In the genomic region with DNA sequence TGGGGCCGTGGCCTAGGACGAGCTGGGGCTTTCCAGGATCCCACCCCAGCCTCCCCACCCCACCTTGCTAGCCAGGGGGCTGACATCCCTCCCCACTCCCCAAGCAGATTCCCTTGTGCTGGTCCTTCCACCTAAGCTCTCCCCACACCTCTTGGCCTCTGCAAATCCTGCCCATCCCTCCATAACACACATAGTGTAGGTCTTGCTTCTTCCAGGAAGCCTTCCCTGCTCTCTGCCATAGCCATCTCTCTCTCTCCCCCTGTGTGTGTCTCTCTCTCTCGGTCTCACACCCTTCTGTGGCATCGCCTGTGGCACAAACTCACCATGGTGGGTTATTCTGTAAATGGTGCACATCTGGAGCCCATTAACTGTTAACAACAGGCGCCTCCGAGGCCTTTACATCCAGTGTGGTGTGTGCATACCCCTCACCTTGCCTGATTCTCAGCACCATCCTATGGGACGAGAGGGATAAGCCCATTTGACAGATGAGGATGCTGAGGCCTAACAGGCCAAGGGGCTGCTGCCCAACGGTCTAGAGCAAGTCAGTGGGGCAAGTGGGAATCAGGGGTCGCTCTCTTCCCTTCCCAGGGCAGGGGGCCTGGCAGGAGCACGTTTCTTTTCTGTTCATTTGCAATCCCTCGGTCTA, we compare ENCODE assay signal across 15 cellular contexts. TPM values are rescaled to one million over a fixed set of nuclear protein-coding genes. Genes with fewer than 3 reads are reported as not detected.
DNase-seq lines count a peak whose midpoint lies in the region; ATAC-seq and TF ChIP-seq lines count a peak whose summit lies in the region.
"Had no signal": no experiment of that assay in that cellular context is flagged by ENCODE, and none has a peak within 500 bp of the region (broad histone marks: within the 10 kb centered on the region; RNA-seq: fewer than 3 reads in every experiment).

No MANE protein-coding gene starts in this region.

- no peaks in the 10 kb centered on the region for H3K9me3 Mint-ChIP-seq in Calu3 (ENCODE audit: low read depth, unreplicated experiment)
- H3K9me3 Mint-ChIP-seq in activated CD4-positive, alpha-beta T cell treated with anti-CD3 and anti-CD28 coated beads for 36 hours (ENCODE audit: low read depth): no peaks in the 10 kb centered on the region
- H3K9me3 Mint-ChIP-seq: naive thymus-derived CD8-positive, alpha-beta T cell had no signal

- H3K9me3 ChIP-seq in SK-N-MC (ENCODE audit: low read depth, low read length): no peaks in the 10 kb centered on the region
- no peaks in the 10 kb centered on the region for H3K9me3 ChIP-seq in iPS-15b (ENCODE audit: control insufficient read depth, insufficient read depth, low read length)
- H3K9me3 ChIP-seq in skeletal muscle tissue (ENCODE audit: control insufficient read depth in 3 of 3, low read length in 3 of 3): no peaks in the 10 kb centered on the region

- H3K4me3 ChIP-seq in SK-N-MC (no peak overlapping the region), iPS-15b (ENCODE audit: low read depth, low read length) (peak overlapping the region; percentile 13), skeletal muscle tissue (ENCODE audit: low read length in 3 of 3) (no peak overlapping the region)

- H3K27me3 Mint-ChIP-seq in Calu3 (ENCODE audit: unreplicated experiment): peaks cover under 1% of the 10 kb centered on the region
- H3K27me3 Mint-ChIP-seq in activated CD4-positive, alpha-beta T cell treated with anti-CD3 and anti-CD28 coated beads for 36 hours: no peaks in the 10 kb centered on the region
- H3K27me3 Mint-ChIP-seq: naive thymus-derived CD8-positive, alpha-beta T cell had no signal

- no peak overlapping the region for H3K27ac ChIP-seq in SK-N-MC
- peak overlapping the region; percentile 32 for H3K27ac ChIP-seq in skeletal muscle tissue (ENCODE audit: low read depth, low read length)

- DNase-seq in Calu3 (no peak), SK-N-MC (ENCODE audit: low read depth, low spot score) (peak; percentile 24), H4 (ENCODE audit: low spot score) (no peak), SIG-M5 (lab: John Stamatoyannopoulos, UW) (no peak), SK-N-DZ (ENCODE audit: low spot score) (no peak)
- DNase-seq in activated CD4-positive, alpha-beta T cell treated with anti-CD3 and anti-CD28 coated beads for 36 hours: no peak
- DNase-seq: activated CD4-positive, alpha-beta T cell treated with anti-CD3 and anti-CD28 coated beads, Interleukin-2, amount 50 U/mL, for 4 hours; AML-193; central memory CD4-positive, alpha-beta T cell; DND-41; naive thymus-derived CD8-positive, alpha-beta T cell; NCI-H1694 had no signal

- H3K9ac ChIP-seq in SK-N-MC (ENCODE audit: insufficient read length) (no peak overlapping the region), iPS-15b (ENCODE audit: low read depth, low read length) (peak overlapping the region; percentile 54), skeletal muscle tissue (ENCODE audit: low read depth in 1 of 3, low read length in 3 of 3) (no peak overlapping the region)

- H3K4me1 ChIP-seq in iPS-15b (ENCODE audit: control insufficient read depth, insufficient read depth, low read length) (peaks cover 10% of the 10 kb centered on the region), skeletal muscle tissue (ENCODE audit: control insufficient read depth in 3 of 3, insufficient read depth in 3 of 3, low read length in 3 of 3) (peaks cover 19 to 26% (median 25%) of the 10 kb centered on the region in 3 donors)

- H3K4me3 Mint-ChIP-seq in Calu3 (ENCODE audit: low read depth, unreplicated experiment): no peak overlapping the region
- H3K4me3 Mint-ChIP-seq in activated CD4-positive, alpha-beta T cell treated with anti-CD3 and anti-CD28 coated beads for 36 hours: no peak overlapping the region
- H3K4me3 Mint-ChIP-seq: naive thymus-derived CD8-positive, alpha-beta T cell had no signal

- no TSS peak for BruUV-seq in Calu3 (replicated peaks; lab: Mats Ljungman, UMichigan)

- no peak for ATAC-seq in activated CD4-positive, alpha-beta T cell treated with anti-CD3 and anti-CD28 coated beads for 36 hours
- ATAC-seq: naive thymus-derived CD8-positive, alpha-beta T cell had no signal

- H3K27me3 ChIP-seq in iPS-15b (ENCODE audit: control insufficient read depth, insufficient read depth, low read length) (no peaks in the 10 kb centered on the region), skeletal muscle tissue (ENCODE audit: control insufficient read depth in 3 of 3, insufficient read depth in 3 of 3, low read length in 3 of 3) (peaks cover 0 to 4% (median 0%) of the 10 kb centered on the region in 3 donors)

- POLR2A ChIA-PET in activated CD4-positive, alpha-beta T cell treated with anti-CD3 and anti-CD28 coated beads for 36 hours (lab: Charles Lee): no interaction called here

- intact Hi-C loops in Calu3 (cut with micrococcal nuclease; ENCODE audit: unreplicated experiment): no loop called here
- intact Hi-C loops in activated CD4-positive, alpha-beta T cell treated with anti-CD3 and anti-CD28 coated beads for 36 hours (cut with DNase I, micrococcal nuclease): no loop called here

- H3K36me3 Mint-ChIP-seq in Calu3 (ENCODE audit: insufficient read depth, unreplicated experiment): peaks cover 13% of the 10 kb centered on the region
- H3K36me3 Mint-ChIP-seq in activated CD4-positive, alpha-beta T cell treated with anti-CD3 and anti-CD28 coated beads for 36 hours (ENCODE audit: low read depth): no peaks in the 10 kb centered on the region
- H3K36me3 Mint-ChIP-seq: naive thymus-derived CD8-positive, alpha-beta T cell had no signal

- H3K27ac Mint-ChIP-seq in Calu3 (ENCODE audit: unreplicated experiment): peak overlapping the region; percentile 64
- no peak overlapping the region for H3K27ac Mint-ChIP-seq in activated CD4-positive, alpha-beta T cell treated with anti-CD3 and anti-CD28 coated beads for 36 hours
- H3K27ac Mint-ChIP-seq: naive thymus-derived CD8-positive, alpha-beta T cell had no signal

- CTCF ChIA-PET in Calu3 (lab: Charles Lee): interaction anchor here (0.5 to 1.8 kb wide), 3 partner anchors 15 to 17 kb away, joined by 3 to 12 read pairs (median 4); no protein-coding TSS in a partner anchor
- CTCF ChIA-PET in activated CD4-positive, alpha-beta T cell treated with anti-CD3 and anti-CD28 coated beads for 36 hours (lab: Charles Lee): no interaction called here

- H3K36me3 ChIP-seq in SK-N-MC (ENCODE audit: insufficient read depth, low read length): no peaks in the 10 kb centered on the region
- H3K36me3 ChIP-seq in iPS-15b (ENCODE audit: control insufficient read depth, insufficient read depth, low read length): no peaks in the 10 kb centered on the region
- H3K36me3 ChIP-seq in skeletal muscle tissue (ENCODE audit: control insufficient read depth in 3 of 3, insufficient read depth in 3 of 3, low read length in 3 of 3): no peaks in the 10 kb centered on the region

- H3K4me1 Mint-ChIP-seq in Calu3 (ENCODE audit: low read depth, unreplicated experiment): peaks cover 18% of the 10 kb centered on the region
- no peaks in the 10 kb centered on the region for H3K4me1 Mint-ChIP-seq in activated CD4-positive, alpha-beta T cell treated with anti-CD3 and anti-CD28 coated beads for 36 hours

- no peak for TF ChIP-seq CTCF in Calu3 (IDR thresholded peaks at IDR 0.05; ENCODE audit: unreplicated experiment)

RNA-seq across cellular contexts. Expression of a gene that starts 22.2 kb away (rescaled TPM):
- total RNA-seq in Calu3 (2022): 54.2 and 58.3 TPM in 2 replicates
- total RNA-seq in skeletal muscle tissue: 8.9 TPM
- total RNA-seq in H4 (2014; rRNA removed; shearing (Covaris generic)): 15.8 and 21.7 TPM in 2 replicates
- total RNA-seq in activated CD4-positive, alpha-beta T cell treated with anti-CD3 and anti-CD28 coated beads for 36 hours: 10 to 100 TPM; 14.9 to 17.2 TPM
- polyA plus RNA-seq in SK-N-DZ (2014; cell fraction: cytosol; rRNA removed): 34.4 and 37.6 TPM in 2 replicates
- 139 and 169 TPM in 2 replicates for polyA plus RNA-seq in SK-N-DZ (2014; cell fraction: nucleus; rRNA removed)

RNA-seq across cellular contexts. Expression of a gene that starts 49.0 kb away (rescaled TPM):
- not detected in 2 replicates for total RNA-seq in Calu3 (2022)
- 1.0 TPM for total RNA-seq in skeletal muscle tissue
- not detected in 2 replicates for total RNA-seq in H4 (2014; rRNA removed; shearing (Covaris generic))
- total RNA-seq in activated CD4-positive, alpha-beta T cell treated with anti-CD3 and anti-CD28 coated beads for 36 hours: not detected
- polyA plus RNA-seq in SK-N-DZ (2014; cell fraction: cytosol; rRNA removed): not detected in 2 replicates
- polyA plus RNA-seq in SK-N-DZ (2014; cell fraction: nucleus; rRNA removed): not detected in 2 replicates
- total RNA-seq: naive thymus-derived CD8-positive, alpha-beta T cell; T-helper 1 cell treated with Interleukin-12 subunit alpha and Interleukin-12 subunit beta and Interleukin-4 antibody, amounts not matched to agents 30 ng/mL and 1 ng/mL, for 36 hours had no signal
- polyA plus RNA-seq: naive thymus-derived CD8-positive, alpha-beta T cell had no signal

RNA-seq across cellular contexts. Expression of a gene that starts 50.7 kb away (rescaled TPM):
- total RNA-seq in Calu3 (2022) (not detected in 2 replicates), skeletal muscle tissue (4.2 TPM)
- not detected in 2 replicates for total RNA-seq in H4 (2014; rRNA removed; shearing (Covaris generic))
- not detected for total RNA-seq in activated CD4-positive, alpha-beta T cell treated with anti-CD3 and anti-CD28 coated beads for 36 hours
- not detected in 2 replicates for polyA plus RNA-seq in SK-N-DZ (2014; cell fraction: cytosol; rRNA removed)
- polyA plus RNA-seq in SK-N-DZ (2014; cell fraction: nucleus; rRNA removed): not detected in 2 replicates
- total RNA-seq: naive thymus-derived CD8-positive, alpha-beta T cell; T-helper 1 cell treated with Interleukin-12 subunit alpha and Interleukin-12 subunit beta and Interleukin-4 antibody, amounts not matched to agents 30 ng/mL and 1 ng/mL, for 36 hours had no signal
- polyA plus RNA-seq: naive thymus-derived CD8-positive, alpha-beta T cell had no signal
